In the genomic region with DNA sequence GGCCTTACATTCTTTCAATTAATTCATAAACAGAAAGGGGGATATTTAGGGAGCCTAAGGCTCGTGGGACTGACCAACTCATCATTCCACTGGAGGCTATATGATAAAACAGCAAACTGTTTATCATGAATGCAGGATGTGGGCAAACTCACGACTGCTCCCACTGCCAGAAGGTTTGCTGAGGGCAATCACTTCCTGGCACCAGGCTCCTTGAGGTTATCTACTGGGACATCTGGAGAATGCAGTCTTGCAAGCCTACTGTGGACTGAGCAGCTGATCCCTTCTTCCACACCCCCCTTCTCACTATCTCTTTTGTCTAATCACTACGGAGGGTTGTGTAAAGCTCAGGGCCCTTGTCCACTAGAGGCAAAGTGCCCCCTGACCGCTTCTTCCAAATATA, we compare ENCODE assay signal across 1 cellular context.
TF ChIP-seq lines count a peak whose summit lies in the region.
"Not testable (repeated sequence)": the region's sequence is repeated elsewhere in the genome, so short reads cannot be mapped to it uniquely, and the experiment has no call there.

No MANE protein-coding gene starts in this region.

TF ChIP-seq in K562, 482 proteins besides CTCF, POLR2A, EP300 and RAD21 (continued from another document and continues in another):
- TF ChIP-seq, protein P1, sequence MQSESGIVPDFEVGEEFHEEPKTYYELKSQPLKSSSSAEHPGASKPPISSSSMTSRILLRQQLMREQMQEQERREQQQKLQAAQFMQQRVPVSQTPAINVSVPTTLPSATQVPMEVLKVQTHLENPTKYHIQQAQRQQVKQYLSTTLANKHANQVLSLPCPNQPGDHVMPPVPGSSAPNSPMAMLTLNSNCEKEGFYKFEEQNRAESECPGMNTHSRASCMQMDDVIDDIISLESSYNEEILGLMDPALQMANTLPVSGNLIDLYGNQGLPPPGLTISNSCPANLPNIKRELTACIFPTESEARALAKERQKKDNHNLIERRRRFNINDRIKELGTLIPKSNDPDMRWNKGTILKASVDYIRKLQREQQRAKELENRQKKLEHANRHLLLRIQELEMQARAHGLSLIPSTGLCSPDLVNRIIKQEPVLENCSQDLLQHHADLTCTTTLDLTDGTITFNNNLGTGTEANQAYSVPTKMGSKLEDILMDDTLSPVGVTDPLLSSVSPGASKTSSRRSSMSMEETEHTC (IDR thresholded peaks at IDR 0.05), result 0 out of 2 replicates have a peak, but pooled peaks have one; percentile 17
- TF ChIP-seq, protein P2, sequence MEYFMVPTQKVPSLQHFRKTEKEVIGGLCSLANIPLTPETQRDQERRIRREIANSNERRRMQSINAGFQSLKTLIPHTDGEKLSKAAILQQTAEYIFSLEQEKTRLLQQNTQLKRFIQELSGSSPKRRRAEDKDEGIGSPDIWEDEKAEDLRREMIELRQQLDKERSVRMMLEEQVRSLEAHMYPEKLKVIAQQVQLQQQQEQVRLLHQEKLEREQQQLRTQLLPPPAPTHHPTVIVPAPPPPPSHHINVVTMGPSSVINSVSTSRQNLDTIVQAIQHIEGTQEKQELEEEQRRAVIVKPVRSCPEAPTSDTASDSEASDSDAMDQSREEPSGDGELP (CRISPR knock-in tag; IDR thresholded peaks at IDR 0.05; ENCODE audit: borderline replicate concordance), result peak; percentile 85
- peak in 1 of 2 experiments; percentile 86; a peak in 2 of 4 replicates for TF ChIP-seq MAZ (CRISPR knock-in tag; conservative IDR thresholded peaks at IDR 0.05 in 1 of 2, IDR thresholded peaks at IDR 0.05 in 1 of 2)
- peak; percentile 84 for TF ChIP-seq ZNF584 (CRISPR knock-in tag; IDR thresholded peaks at IDR 0.05; ENCODE audit: low read depth)
- TF ChIP-seq ESRRA (IDR thresholded peaks at IDR 0.05; ENCODE audit: borderline replicate concordance, low read depth), result peak; percentile 19; the same call in 1 of the 2 replicates
- peak; percentile 57; the same call in 1 of the 2 replicates for TF ChIP-seq ZNF79 (CRISPR knock-in tag; IDR thresholded peaks at IDR 0.05; ENCODE audit: low read depth)
- TF ChIP-seq FOXM1 (IDR thresholded peaks at IDR 0.05; ENCODE audit: low read depth), result 0 out of 2 replicates have a peak, but pooled peaks have one; percentile 18
- TF ChIP-seq FOXM1 (CRISPR knock-in tag; IDR thresholded peaks at IDR 0.05; ENCODE audit: low read depth); TEAD4 (CRISPR knock-in tag; IDR thresholded peaks at IDR 0.05; ENCODE audit: borderline replicate concordance): not testable (repeated sequence)
- peak; percentile 90 for TF ChIP-seq SMAD3 (CRISPR knock-in tag; conservative IDR thresholded peaks at IDR 0.05)
- TF ChIP-seq STAT5A (IDR thresholded peaks at IDR 0.05; ENCODE audit: borderline replicate concordance, low read length), result 0 out of 2 replicates have a peak, but pooled peaks have one; percentile 32
- TF ChIP-seq, protein P3, sequence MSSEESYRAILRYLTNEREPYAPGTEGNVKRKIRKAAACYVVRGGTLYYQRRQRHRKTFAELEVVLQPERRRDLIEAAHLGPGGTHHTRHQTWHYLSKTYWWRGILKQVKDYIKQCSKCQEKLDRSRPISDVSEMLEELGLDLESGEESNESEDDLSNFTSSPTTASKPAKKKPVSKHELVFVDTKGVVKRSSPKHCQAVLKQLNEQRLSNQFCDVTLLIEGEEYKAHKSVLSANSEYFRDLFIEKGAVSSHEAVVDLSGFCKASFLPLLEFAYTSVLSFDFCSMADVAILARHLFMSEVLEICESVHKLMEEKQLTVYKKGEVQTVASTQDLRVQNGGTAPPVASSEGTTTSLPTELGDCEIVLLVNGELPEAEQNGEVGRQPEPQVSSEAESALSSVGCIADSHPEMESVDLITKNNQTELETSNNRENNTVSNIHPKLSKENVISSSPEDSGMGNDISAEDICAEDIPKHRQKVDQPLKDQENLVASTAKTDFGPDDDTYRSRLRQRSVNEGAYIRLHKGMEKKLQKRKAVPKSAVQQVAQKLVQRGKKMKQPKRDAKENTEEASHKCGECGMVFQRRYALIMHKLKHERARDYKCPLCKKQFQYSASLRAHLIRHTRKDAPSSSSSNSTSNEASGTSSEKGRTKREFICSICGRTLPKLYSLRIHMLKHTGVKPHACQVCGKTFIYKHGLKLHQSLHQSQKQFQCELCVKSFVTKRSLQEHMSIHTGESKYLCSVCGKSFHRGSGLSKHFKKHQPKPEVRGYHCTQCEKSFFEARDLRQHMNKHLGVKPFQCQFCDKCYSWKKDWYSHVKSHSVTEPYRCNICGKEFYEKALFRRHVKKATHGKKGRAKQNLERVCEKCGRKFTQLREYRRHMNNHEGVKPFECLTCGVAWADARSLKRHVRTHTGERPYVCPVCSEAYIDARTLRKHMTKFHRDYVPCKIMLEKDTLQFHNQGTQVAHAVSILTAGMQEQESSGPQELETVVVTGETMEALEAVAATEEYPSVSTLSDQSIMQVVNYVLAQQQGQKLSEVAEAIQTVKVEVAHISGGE (CRISPR knock-in tag; IDR thresholded peaks at IDR 0.05), result peak in 1 of 3 experiments; percentile 53; a peak in 1 of 6 replicates
- TF ChIP-seq, protein P4, sequence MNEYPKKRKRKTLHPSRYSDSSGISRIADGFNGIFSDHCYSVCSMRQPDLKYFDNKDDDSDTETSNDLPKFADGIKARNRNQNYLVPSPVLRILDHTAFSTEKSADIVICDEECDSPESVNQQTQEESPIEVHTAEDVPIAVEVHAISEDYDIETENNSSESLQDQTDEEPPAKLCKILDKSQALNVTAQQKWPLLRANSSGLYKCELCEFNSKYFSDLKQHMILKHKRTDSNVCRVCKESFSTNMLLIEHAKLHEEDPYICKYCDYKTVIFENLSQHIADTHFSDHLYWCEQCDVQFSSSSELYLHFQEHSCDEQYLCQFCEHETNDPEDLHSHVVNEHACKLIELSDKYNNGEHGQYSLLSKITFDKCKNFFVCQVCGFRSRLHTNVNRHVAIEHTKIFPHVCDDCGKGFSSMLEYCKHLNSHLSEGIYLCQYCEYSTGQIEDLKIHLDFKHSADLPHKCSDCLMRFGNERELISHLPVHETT (CRISPR knock-in tag; conservative IDR thresholded peaks at IDR 0.05 in 1 of 2, IDR thresholded peaks at IDR 0.05 in 1 of 2), result peak in 1 of 2 experiments; percentile 82; a peak in 2 of 4 replicates
- TF ChIP-seq KLF16 (IDR thresholded peaks at IDR 0.05), result peak; percentile 93
- TF ChIP-seq TEAD4 (IDR thresholded peaks at IDR 0.05; ENCODE audit: low read length), result peak; percentile 88
- peak; percentile 23; the same call in 1 of the 2 replicates for TF ChIP-seq ELF1 (tag; IDR thresholded peaks at IDR 0.05)
- peak; percentile 90 for TF ChIP-seq CBFA2T3 (IDR thresholded peaks at IDR 0.05)
- peak; percentile 84 for TF ChIP-seq SMAD4 (CRISPR knock-in tag; conservative IDR thresholded peaks at IDR 0.05)
- peak; percentile 73; the same call in 1 of the 2 replicates for TF ChIP-seq HIVEP1 (CRISPR knock-in tag; IDR thresholded peaks at IDR 0.05)
- TF ChIP-seq BCL6 (CRISPR knock-in tag; IDR thresholded peaks at IDR 0.05), result peak; percentile 79; the same call in 1 of the 2 replicates
- peak; percentile 54; the same call in 1 of the 2 replicates for TF ChIP-seq SMARCA4 (IDR thresholded peaks at IDR 0.05)
- TF ChIP-seq, protein P5, sequence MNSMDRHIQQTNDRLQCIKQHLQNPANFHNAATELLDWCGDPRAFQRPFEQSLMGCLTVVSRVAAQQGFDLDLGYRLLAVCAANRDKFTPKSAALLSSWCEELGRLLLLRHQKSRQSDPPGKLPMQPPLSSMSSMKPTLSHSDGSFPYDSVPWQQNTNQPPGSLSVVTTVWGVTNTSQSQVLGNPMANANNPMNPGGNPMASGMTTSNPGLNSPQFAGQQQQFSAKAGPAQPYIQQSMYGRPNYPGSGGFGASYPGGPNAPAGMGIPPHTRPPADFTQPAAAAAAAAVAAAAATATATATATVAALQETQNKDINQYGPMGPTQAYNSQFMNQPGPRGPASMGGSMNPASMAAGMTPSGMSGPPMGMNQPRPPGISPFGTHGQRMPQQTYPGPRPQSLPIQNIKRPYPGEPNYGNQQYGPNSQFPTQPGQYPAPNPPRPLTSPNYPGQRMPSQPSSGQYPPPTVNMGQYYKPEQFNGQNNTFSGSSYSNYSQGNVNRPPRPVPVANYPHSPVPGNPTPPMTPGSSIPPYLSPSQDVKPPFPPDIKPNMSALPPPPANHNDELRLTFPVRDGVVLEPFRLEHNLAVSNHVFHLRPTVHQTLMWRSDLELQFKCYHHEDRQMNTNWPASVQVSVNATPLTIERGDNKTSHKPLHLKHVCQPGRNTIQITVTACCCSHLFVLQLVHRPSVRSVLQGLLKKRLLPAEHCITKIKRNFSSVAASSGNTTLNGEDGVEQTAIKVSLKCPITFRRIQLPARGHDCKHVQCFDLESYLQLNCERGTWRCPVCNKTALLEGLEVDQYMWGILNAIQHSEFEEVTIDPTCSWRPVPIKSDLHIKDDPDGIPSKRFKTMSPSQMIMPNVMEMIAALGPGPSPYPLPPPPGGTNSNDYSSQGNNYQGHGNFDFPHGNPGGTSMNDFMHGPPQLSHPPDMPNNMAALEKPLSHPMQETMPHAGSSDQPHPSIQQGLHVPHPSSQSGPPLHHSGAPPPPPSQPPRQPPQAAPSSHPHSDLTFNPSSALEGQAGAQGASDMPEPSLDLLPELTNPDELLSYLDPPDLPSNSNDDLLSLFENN (IDR thresholded peaks at IDR 0.05; ENCODE audit: low read depth in 2 of 2, low read length in 2 of 2), result 0 out of 4 replicates have a peak, but pooled peaks of 1 of the 2 experiments have one; percentile 49
- peak; percentile 56; the same call in 1 of the 2 replicates for TF ChIP-seq GATA2 (CRISPR knock-in tag; IDR thresholded peaks at IDR 0.05)
- peak; percentile 87; the same call in 1 of the 2 replicates for TF ChIP-seq ZKSCAN8 (CRISPR knock-in tag; IDR thresholded peaks at IDR 0.05)
- peak; percentile 85 for TF ChIP-seq NCOR1 (IDR thresholded peaks at IDR 0.05)
- TF ChIP-seq TRIM24 (IDR thresholded peaks at IDR 0.05), result peak; percentile 88 to 91
- TF ChIP-seq SOX6 (IDR thresholded peaks at IDR 0.05), result peak; percentile 67
- peak; percentile 81 for TF ChIP-seq ZNF76 (CRISPR knock-in tag; IDR thresholded peaks at IDR 0.05; ENCODE audit: borderline replicate concordance)
- TF ChIP-seq ZNF175 (CRISPR knock-in tag; IDR thresholded peaks at IDR 0.05; ENCODE audit: low read depth), result 0 out of 2 replicates have a peak, but pooled peaks have one; percentile 73
- TF ChIP-seq, protein P6, sequence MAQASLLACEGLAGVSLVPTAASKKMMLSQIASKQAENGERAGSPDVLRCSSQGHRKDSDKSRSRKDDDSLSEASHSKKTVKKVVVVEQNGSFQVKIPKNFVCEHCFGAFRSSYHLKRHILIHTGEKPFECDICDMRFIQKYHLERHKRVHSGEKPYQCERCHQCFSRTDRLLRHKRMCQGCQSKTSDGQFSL (CRISPR knock-in tag; IDR thresholded peaks at IDR 0.05), result 0 out of 2 replicates have a peak, but pooled peaks have one; percentile 31
- TF ChIP-seq, protein P6 (tag; IDR thresholded peaks at IDR 0.05), result not testable (repeated sequence)
- TF ChIP-seq RNF2 (IDR thresholded peaks at IDR 0.05), result 0 out of 2 replicates have a peak, but pooled peaks have one; percentile 25
- peak; percentile 63; the same call in 1 of the 2 replicates for TF ChIP-seq PML (IDR thresholded peaks at IDR 0.05; ENCODE audit: low read length)
- peak; percentile 70 for TF ChIP-seq ZNF134 (CRISPR knock-in tag; conservative IDR thresholded peaks at IDR 0.05)
- TF ChIP-seq ARID1B (IDR thresholded peaks at IDR 0.05), result peak; percentile 87
- peak in 1 of 2 experiments; percentile 89; a peak in 2 of 4 replicates for TF ChIP-seq TEAD1 (CRISPR knock-in tag; IDR thresholded peaks at IDR 0.05)
- TF ChIP-seq ZNF324 (CRISPR knock-in tag; IDR thresholded peaks at IDR 0.05), result peak; percentile 24; the same call in 1 of the 2 replicates
- TF ChIP-seq TCF3 (CRISPR knock-in tag; IDR thresholded peaks at IDR 0.05), result peak; percentile 82
- peak in 1 of 2 experiments; percentile 33; a peak in 1 of 4 replicates for TF ChIP-seq RCOR1 (IDR thresholded peaks at IDR 0.05; ENCODE audit: borderline replicate concordance in 1 of 2, low read depth in 2 of 2, low read length in 2 of 2)
- peak; percentile 86 for TF ChIP-seq ZNF311 (CRISPR knock-in tag; IDR thresholded peaks at IDR 0.05)
- TF ChIP-seq ERF (CRISPR knock-in tag; IDR thresholded peaks at IDR 0.05), result 0 out of 2 replicates have a peak, but pooled peaks have one; percentile 34
- TF ChIP-seq, protein P7, sequence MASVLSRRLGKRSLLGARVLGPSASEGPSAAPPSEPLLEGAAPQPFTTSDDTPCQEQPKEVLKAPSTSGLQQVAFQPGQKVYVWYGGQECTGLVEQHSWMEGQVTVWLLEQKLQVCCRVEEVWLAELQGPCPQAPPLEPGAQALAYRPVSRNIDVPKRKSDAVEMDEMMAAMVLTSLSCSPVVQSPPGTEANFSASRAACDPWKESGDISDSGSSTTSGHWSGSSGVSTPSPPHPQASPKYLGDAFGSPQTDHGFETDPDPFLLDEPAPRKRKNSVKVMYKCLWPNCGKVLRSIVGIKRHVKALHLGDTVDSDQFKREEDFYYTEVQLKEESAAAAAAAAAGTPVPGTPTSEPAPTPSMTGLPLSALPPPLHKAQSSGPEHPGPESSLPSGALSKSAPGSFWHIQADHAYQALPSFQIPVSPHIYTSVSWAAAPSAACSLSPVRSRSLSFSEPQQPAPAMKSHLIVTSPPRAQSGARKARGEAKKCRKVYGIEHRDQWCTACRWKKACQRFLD (CRISPR knock-in tag; IDR thresholded peaks at IDR 0.05), result peak; percentile 79
- TF ChIP-seq, protein P8, sequence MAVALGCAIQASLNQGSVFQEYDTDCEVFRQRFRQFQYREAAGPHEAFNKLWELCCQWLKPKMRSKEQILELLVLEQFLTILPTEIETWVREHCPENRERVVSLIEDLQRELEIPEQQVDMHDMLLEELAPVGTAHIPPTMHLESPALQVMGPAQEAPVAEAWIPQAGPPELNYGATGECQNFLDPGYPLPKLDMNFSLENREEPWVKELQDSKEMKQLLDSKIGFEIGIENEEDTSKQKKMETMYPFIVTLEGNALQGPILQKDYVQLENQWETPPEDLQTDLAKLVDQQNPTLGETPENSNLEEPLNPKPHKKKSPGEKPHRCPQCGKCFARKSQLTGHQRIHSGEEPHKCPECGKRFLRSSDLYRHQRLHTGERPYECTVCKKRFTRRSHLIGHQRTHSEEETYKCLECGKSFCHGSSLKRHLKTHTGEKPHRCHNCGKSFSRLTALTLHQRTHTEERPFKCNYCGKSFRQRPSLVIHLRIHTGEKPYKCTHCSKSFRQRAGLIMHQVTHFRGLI (CRISPR knock-in tag; IDR thresholded peaks at IDR 0.05), result peak; percentile 81
- peak; percentile 89 for TF ChIP-seq TAL1 (IDR thresholded peaks at IDR 0.05)
- TF ChIP-seq NFIC (IDR thresholded peaks at IDR 0.05), result peak; percentile 40
- TF ChIP-seq HDAC3 (IDR thresholded peaks at IDR 0.05; ENCODE audit: borderline replicate concordance, partially characterized antibody), result peak; percentile 33
- 0 out of 4 replicates have a peak, but pooled peaks of 1 of the 2 experiments have one; percentile 16 for TF ChIP-seq FOXA3 (CRISPR knock-in tag; conservative IDR thresholded peaks at IDR 0.05 in 1 of 2, IDR thresholded peaks at IDR 0.05 in 1 of 2)
- peak; percentile 52 for TF ChIP-seq GABPA (tag; conservative IDR thresholded peaks at IDR 0.05; ENCODE audit: low read depth)
- TF ChIP-seq FOSL1 (tag; conservative IDR thresholded peaks at IDR 0.05), result peak; percentile 62
- TF ChIP-seq CCNT2 (IDR thresholded peaks at IDR 0.05; ENCODE audit: borderline replicate concordance, extremely low read depth, insufficient read length, low read depth, low read length), result peak; percentile 69
- peak; percentile 48; the same call in 1 of the 2 replicates for TF ChIP-seq ELF4 (CRISPR knock-in tag; IDR thresholded peaks at IDR 0.05)
- peak; percentile 51; the same call in 1 of the 2 replicates for TF ChIP-seq ZNF239 (CRISPR knock-in tag; IDR thresholded peaks at IDR 0.05)
- peak; percentile 24; the same call in 1 of the 2 replicates for TF ChIP-seq NR4A1 (CRISPR knock-in tag; IDR thresholded peaks at IDR 0.05)
- TF ChIP-seq NR4A1 (tag; IDR thresholded peaks at IDR 0.05), result peak; percentile 74; the same call in 1 of the 2 replicates
